In the genomic region with DNA sequence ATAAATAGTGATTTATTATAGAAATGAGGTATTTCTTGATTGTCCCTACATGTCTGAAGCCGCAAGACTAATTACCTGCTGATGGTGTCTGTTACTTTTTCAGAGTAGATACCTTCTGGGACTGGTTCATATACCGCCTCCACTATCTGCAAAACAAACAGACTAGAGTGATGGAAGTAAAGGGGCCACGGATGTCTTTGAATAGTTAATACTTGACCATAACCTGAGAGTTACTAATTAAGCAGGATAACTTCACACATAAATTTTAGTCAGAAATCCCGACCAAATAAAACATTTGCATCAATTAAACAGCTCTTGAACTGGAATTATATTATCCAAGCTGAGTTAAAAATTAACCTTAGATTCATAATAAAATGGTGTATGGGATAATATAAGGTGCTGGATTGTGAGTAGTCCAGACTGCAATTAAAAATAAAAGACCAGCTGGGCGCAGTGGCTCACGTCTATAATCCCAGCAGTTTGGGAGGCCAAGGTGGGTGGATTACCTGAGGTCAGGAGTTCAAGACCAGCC, we compare ENCODE assay signal across 26 cellular contexts.
A peak's percentile ranks its signal among the peaks of the same experiment; 100 is the strongest.
DNase-seq lines count a peak whose midpoint lies in the region; ATAC-seq, FAIRE-seq and TF ChIP-seq lines count a peak whose summit lies in the region.
"Had no signal": no experiment of that assay in that cellular context is flagged by ENCODE, and none has a peak within 500 bp of the region (broad histone marks: within the 10 kb centered on the region; RNA-seq: fewer than 3 reads in every experiment).

No MANE protein-coding gene starts in this region.

- no peak overlapping the region for H3K27ac Mint-ChIP-seq in activated naive CD4-positive, alpha-beta T cell treated with anti-CD3 and anti-CD28 coated beads, Interleukin-2, amount 50 U/mL, for 72 hours
- H3K27ac Mint-ChIP-seq in natural killer cell: no peak overlapping the region
- H3K27ac Mint-ChIP-seq: CD4-positive, alpha-beta T cell had no signal

- no peak overlapping the region for H3K27ac ChIP-seq in small intestine (ENCODE audit: low read depth in 1 of 2, low read length in 1 of 2)
- H3K27ac ChIP-seq: BLaER1 had no signal

- H3K4me1 Mint-ChIP-seq in natural killer cell: no peaks in the 10 kb centered on the region

- H3K27me3 ChIP-seq in small intestine (ENCODE audit: control insufficient read depth in 2 of 2, insufficient read depth in 2 of 2, low read length in 2 of 2): no peaks in the 10 kb centered on the region
- H3K27me3 ChIP-seq: BLaER1 had no signal

- no peak for TF ChIP-seq CTCF in natural killer cell (IDR thresholded peaks at IDR 0.05)

- DNase-seq in DMS79 treated with DMSO at 0.1 percent for 48 hours (lab: John Stamatoyannopoulos, UW): peak; percentile 46
- DNase-seq in DMS79 (lab: John Stamatoyannopoulos, UW): no peak
- peak; percentile 23 for DNase-seq in left kidney (ENCODE audit: low read depth, low spot score)
- DNase-seq in small intestine: peak; percentile 62
- DNase-seq in activated naive CD4-positive, alpha-beta T cell treated with anti-CD3 and anti-CD28 coated beads, Interleukin-2, amount 50 U/mL, for 72 hours (ENCODE audit: low spot score in 2 of 2): no peak
- DNase-seq in natural killer cell: no peak
- DNase-seq: 8988T; CD4-positive, alpha-beta T cell; DMS53; EL; GF-D8; HCEC 1CT; Karpas-422; NCI-H1092 treated with DMSO at 0.1 percent for 48 hours; NCI-H1436; NCI-H187; NCI-H446 treated with DMSO at 0.1 percent for 48 hours; NCI-H526 treated with DMSO at 0.1 percent for 48 hours; SHP77 treated with DMSO at 0.1 percent for 48 hours had no signal

- peaks cover 0 to 3% of the 10 kb centered on the region in 2 donors for H3K9me3 Mint-ChIP-seq in activated naive CD4-positive, alpha-beta T cell treated with anti-CD3 and anti-CD28 coated beads, Interleukin-2, amount 50 U/mL, for 72 hours
- peaks cover 2 to 4% of the 10 kb centered on the region in 2 donors for H3K9me3 Mint-ChIP-seq in natural killer cell

- H3K27me3 Mint-ChIP-seq in natural killer cell (ENCODE audit: low read depth in 2 of 2): no peaks in the 10 kb centered on the region
- H3K27me3 Mint-ChIP-seq: CD4-positive, alpha-beta T cell had no signal

- intact Hi-C loops in natural killer cell (cut with micrococcal nuclease): no loop called here

- WGBS in small intestine, 3 donors: 21 to 66% (median 31%) methylated on average over 6 of the region's 6 CpGs

- H3K36me3 Mint-ChIP-seq in activated naive CD4-positive, alpha-beta T cell treated with anti-CD3 and anti-CD28 coated beads, Interleukin-2, amount 50 U/mL, for 72 hours: no peaks in the 10 kb centered on the region
- no peaks in the 10 kb centered on the region for H3K36me3 Mint-ChIP-seq in natural killer cell

- no peaks in the 10 kb centered on the region for H3K36me3 ChIP-seq in small intestine (ENCODE audit: control insufficient read depth in 2 of 2, insufficient read depth in 2 of 2, low read length in 2 of 2)
- H3K36me3 ChIP-seq: BLaER1 had no signal

- ATAC-seq in HG02759 (IDR thresholded peaks at IDR 0.05; ENCODE audit: unreplicated experiment): no peak
- no peak for ATAC-seq in activated naive CD4-positive, alpha-beta T cell treated with anti-CD3 and anti-CD28 coated beads, Interleukin-2, amount 50 U/mL, for 72 hours
- no peak for ATAC-seq in natural killer cell
- ATAC-seq: HepG2, Panc1 had no signal

- H3K9me3 ChIP-seq in small intestine (ENCODE audit: control insufficient read depth, low read depth): no peaks in the 10 kb centered on the region
- H3K9me3 ChIP-seq: BLaER1 had no signal

- H3K4me1 ChIP-seq in small intestine (ENCODE audit: control insufficient read depth in 2 of 2, insufficient read depth in 1 of 2, low read depth in 1 of 2, low read length in 1 of 2): no peaks in the 10 kb centered on the region
- H3K4me1 ChIP-seq: BLaER1 had no signal

- no peak overlapping the region for H3K4me3 ChIP-seq in small intestine (ENCODE audit: low read depth in 1 of 2, low read length in 2 of 2)
- H3K4me3 ChIP-seq: BLaER1 had no signal

- H3K4me3 Mint-ChIP-seq in natural killer cell: no peak overlapping the region
- H3K4me3 Mint-ChIP-seq: CD4-positive, alpha-beta T cell had no signal

- FAIRE-seq in colon (lab: Jason Lieb, UNC) (peak; percentile 91), small intestine (lab: Jason Lieb, UNC) (no peak)
- FAIRE-seq: GM12892, H1, HepG2 had no signal

Comparison
In these comparisons a context has a peak if more than half of its experiments do, and no peak if none do; other contexts are left out.
1. DNase-seq: peak in DMS79 treated with DMSO at 0.1 percent for 48 hours (single experiment), left kidney (single experiment) and small intestine (single experiment); none in DMS79 (single experiment), activated naive CD4-positive, alpha-beta T cell treated with anti-CD3 and anti-CD28 coated beads, Interleukin-2, amount 50 U/mL, for 72 hours (0 of 2) and natural killer cell (single experiment).